19 cellular contexts compared by ENCODE assay signal in genomic region chr6:143110996-143111395, GRCh38.
"Had no signal": no experiment of that assay in that cellular context is flagged by ENCODE, and none has a peak within 500 bp of the region (broad histone marks: within the 10 kb centered on the region; RNA-seq: fewer than 3 reads in every experiment).

No MANE protein-coding gene starts in this region.

- H3K27ac Mint-ChIP-seq: activated naive CD4-positive, alpha-beta T cell treated with anti-CD3 and anti-CD28 coated beads for 36 hours; activated naive CD8-positive, alpha-beta T cell treated with anti-CD3 and anti-CD28 coated beads, Interleukin-2, amount 50 U/mL, for 24 hours; activated T-helper 2 cell treated with anti-CD3 and anti-CD28 coated beads, Interferon-gamma antibody, Interleukin-2, Interleukin-4, amounts not matched to agents 10 μg/mL and 5 μg/mL and 100 μg/mL, durations not matched to agents 14 hours and 24 hours and 36 hours; nephron progenitor cell had no signal

- DNase-seq: activated CD4-positive, alpha-beta T cell treated with anti-CD3 and anti-CD28 coated beads, Interleukin-2, amount 50 U/mL, for 4 hours; activated naive CD4-positive, alpha-beta T cell treated with anti-CD3 and anti-CD28 coated beads for 36 hours; activated naive CD8-positive, alpha-beta T cell treated with anti-CD3 and anti-CD28 coated beads, Interleukin-2, amount 50 U/mL, for 24 hours; central memory CD4-positive, alpha-beta T cell; cortex of kidney; effector CD8-positive, alpha-beta T cell; heart right ventricle; left colon; lower lobe of right lung; nephron progenitor cell; right cardiac atrium; small intestine; stimulated activated CD4-positive, alpha-beta T cell treated with anti-CD3 and anti-CD28 coated beads, Interleukin-4, amount 100 ng/mL, for 24 hours; stimulated activated naive CD4-positive, alpha-beta T cell; substantia nigra; uterus had no signal

- H3K27me3 Mint-ChIP-seq: activated naive CD8-positive, alpha-beta T cell treated with anti-CD3 and anti-CD28 coated beads, Interleukin-2, amount 50 U/mL, for 24 hours had no signal

- ATAC-seq: activated CD4-positive, CD25-positive, alpha-beta regulatory T cell treated with anti-CD3 and anti-CD28 coated beads, Interleukin-2, amount 50 U/mL, for 24 hours; activated naive CD8-positive, alpha-beta T cell treated with anti-CD3 and anti-CD28 coated beads, Interleukin-2, amount 50 U/mL, for 24 hours; gastroesophageal sphincter; heart right ventricle; left colon; lower lobe of right lung; right cardiac atrium had no signal

- H3K9me3 Mint-ChIP-seq: activated naive CD4-positive, alpha-beta T cell treated with anti-CD3 and anti-CD28 coated beads for 36 hours; activated naive CD8-positive, alpha-beta T cell treated with anti-CD3 and anti-CD28 coated beads, Interleukin-2, amount 50 U/mL, for 24 hours; activated T-helper 2 cell treated with anti-CD3 and anti-CD28 coated beads, Interferon-gamma antibody, Interleukin-2, Interleukin-4, amounts not matched to agents 10 μg/mL and 5 μg/mL and 100 μg/mL, durations not matched to agents 14 hours and 24 hours and 36 hours had no signal

- H3K4me3 Mint-ChIP-seq: activated naive CD4-positive, alpha-beta T cell treated with anti-CD3 and anti-CD28 coated beads for 36 hours; activated naive CD8-positive, alpha-beta T cell treated with anti-CD3 and anti-CD28 coated beads, Interleukin-2, amount 50 U/mL, for 24 hours; nephron progenitor cell had no signal
